9 cellular contexts compared by ENCODE assay signal in genomic region chr20:44576297-44576696, GRCh38. TPM values are rescaled to one million over a fixed set of nuclear protein-coding genes. Genes with fewer than 3 reads are reported as not detected.
DNase-seq lines count a peak whose midpoint lies in the region; ATAC-seq, FAIRE-seq and TF ChIP-seq lines count a peak whose summit lies in the region.
"Had no signal": no experiment of that assay in that cellular context is flagged by ENCODE, and none has a peak within 500 bp of the region (broad histone marks: within the 10 kb centered on the region; RNA-seq: fewer than 3 reads in every experiment).

No MANE protein-coding gene starts in this region.

- H3K9me3 Mint-ChIP-seq in activated CD4-positive, alpha-beta memory T cell treated with anti-CD3 and anti-CD28 coated beads for 36 hours = no peaks in the 10 kb centered on the region
- H3K9me3 Mint-ChIP-seq in activated CD4-positive, alpha-beta memory T cell treated with anti-CD3 and anti-CD28 coated beads, Interleukin-2, amount 10 ng/mL, durations not matched to agents 7 days and 5 days = no peaks in the 10 kb centered on the region
- H3K9me3 Mint-ChIP-seq: activated naive CD8-positive, alpha-beta T cell treated with anti-CD3 and anti-CD28 coated beads, Interleukin-2, amount 10 ng/mL, durations not matched to agents 7 days and 5 days had no signal

- H3K9me3 ChIP-seq in RWPE2 (ENCODE audit: severe bottlenecking) (no peaks in the 10 kb centered on the region), thyroid gland (no peaks in the 10 kb centered on the region)

- no peaks in the 10 kb centered on the region for H3K36me3 Mint-ChIP-seq in activated CD4-positive, alpha-beta memory T cell treated with anti-CD3 and anti-CD28 coated beads for 36 hours
- no peaks in the 10 kb centered on the region for H3K36me3 Mint-ChIP-seq in activated CD4-positive, alpha-beta memory T cell treated with anti-CD3 and anti-CD28 coated beads, Interleukin-2, amount 10 ng/mL, durations not matched to agents 7 days and 5 days (ENCODE audit: low read depth)
- H3K36me3 Mint-ChIP-seq: activated naive CD8-positive, alpha-beta T cell treated with anti-CD3 and anti-CD28 coated beads, Interleukin-2, amount 10 ng/mL, durations not matched to agents 7 days and 5 days had no signal

- no peaks in the 10 kb centered on the region for H3K27me3 Mint-ChIP-seq in activated CD4-positive, alpha-beta memory T cell treated with anti-CD3 and anti-CD28 coated beads for 36 hours
- peaks cover 1% of the 10 kb centered on the region for H3K27me3 Mint-ChIP-seq in activated CD4-positive, alpha-beta memory T cell treated with anti-CD3 and anti-CD28 coated beads, Interleukin-2, amount 10 ng/mL, durations not matched to agents 7 days and 5 days
- H3K27me3 Mint-ChIP-seq: activated naive CD8-positive, alpha-beta T cell treated with anti-CD3 and anti-CD28 coated beads, Interleukin-2, amount 10 ng/mL, durations not matched to agents 7 days and 5 days had no signal

- CTCF ChIA-PET in activated CD4-positive, alpha-beta memory T cell treated with anti-CD3 and anti-CD28 coated beads for 36 hours (lab: Charles Lee) = interaction anchor here (0.6 to 3.0 kb wide), 5 partner anchors 10 to 874 kb away, joined by 3 to 15 read pairs (median 5); no protein-coding TSS in a partner anchor
- CTCF ChIA-PET in activated CD4-positive, alpha-beta memory T cell treated with anti-CD3 and anti-CD28 coated beads, Interleukin-2, amount 10 ng/mL, durations not matched to agents 7 days and 5 days (lab: Charles Lee) = interaction anchor here (0.9 to 1.0 kb wide), 2 partner anchors 19 to 361 kb away, joined by 3 read pairs; no protein-coding TSS in a partner anchor

- H3K4me1 Mint-ChIP-seq in activated CD4-positive, alpha-beta memory T cell treated with anti-CD3 and anti-CD28 coated beads for 36 hours (ENCODE audit: low read depth) = peaks cover 15% of the 10 kb centered on the region
- H3K4me1 Mint-ChIP-seq in activated CD4-positive, alpha-beta memory T cell treated with anti-CD3 and anti-CD28 coated beads, Interleukin-2, amount 10 ng/mL, durations not matched to agents 7 days and 5 days = peaks cover 28% of the 10 kb centered on the region

- H3K4me3 ChIP-seq in RWPE2 (ENCODE audit: severe bottlenecking) (no peak overlapping the region), thyroid gland (replicated peaks in 1 of 3) (no peak overlapping the region)

- no peaks in the 10 kb centered on the region for H3K36me3 ChIP-seq in RWPE2 (ENCODE audit: low read depth)
- H3K36me3 ChIP-seq in thyroid gland = no peaks in the 10 kb centered on the region

- H3K27ac ChIP-seq in RWPE2 (ENCODE audit: poor library complexity, severe bottlenecking) (no peak overlapping the region), foreskin keratinocyte (peak overlapping the region; percentile 70), thyroid gland (peak overlapping the region in 2 of 3 donors; percentile 34 to 37)

- H3K4me1 ChIP-seq in RWPE2 (ENCODE audit: insufficient read depth, poor library complexity, severe bottlenecking) (peaks cover 30% of the 10 kb centered on the region), foreskin keratinocyte (peaks cover 27% of the 10 kb centered on the region), thyroid gland (peaks cover 17 to 53% of the 10 kb centered on the region in 2 donors)

- TF ChIP-seq POLR2A in thyroid gland (IDR thresholded peaks at IDR 0.05) = no peak

- no peaks in the 10 kb centered on the region for H3K27me3 ChIP-seq in RWPE2 (ENCODE audit: insufficient read depth, poor library complexity, severe bottlenecking)
- H3K27me3 ChIP-seq in foreskin keratinocyte = no peaks in the 10 kb centered on the region
- H3K27me3 ChIP-seq in thyroid gland = no peaks in the 10 kb centered on the region

- peak; percentile 16 for DNase-seq in activated CD4-positive, alpha-beta memory T cell treated with anti-CD3 and anti-CD28 coated beads for 36 hours
- DNase-seq in activated CD4-positive, alpha-beta memory T cell treated with anti-CD3 and anti-CD28 coated beads, Interleukin-2, amount 10 ng/mL, durations not matched to agents 7 days and 5 days = no peak
- no peak for DNase-seq in RWPE2 (ENCODE audit: low spot score)
- peak in 1 of 2 donors; percentile 33 for DNase-seq in foreskin keratinocyte
- no peak for DNase-seq in thyroid gland
- DNase-seq in frontal cortex (ENCODE audit: low spot score in 2 of 2) = no peak
- no peak for DNase-seq in C1 segment of cervical spinal cord (lab: John Stamatoyannopoulos, UW)
- DNase-seq: activated naive CD8-positive, alpha-beta T cell treated with anti-CD3 and anti-CD28 coated beads, Interleukin-2, amount 10 ng/mL, durations not matched to agents 7 days and 5 days had no signal

- POLR2A ChIA-PET in activated CD4-positive, alpha-beta memory T cell treated with anti-CD3 and anti-CD28 coated beads for 36 hours (lab: Charles Lee) = no interaction called here
- POLR2A ChIA-PET in activated CD4-positive, alpha-beta memory T cell treated with anti-CD3 and anti-CD28 coated beads, Interleukin-2, amount 10 ng/mL, durations not matched to agents 7 days and 5 days (lab: Charles Lee) = interaction anchor here (1.5 kb wide), 1 partner anchor 55 kb away, joined by 6 read pairs; the partner anchor contains the start of gene SERINC3

- H3K4me3 Mint-ChIP-seq in activated CD4-positive, alpha-beta memory T cell treated with anti-CD3 and anti-CD28 coated beads for 36 hours = no peak overlapping the region
- H3K4me3 Mint-ChIP-seq in activated CD4-positive, alpha-beta memory T cell treated with anti-CD3 and anti-CD28 coated beads, Interleukin-2, amount 10 ng/mL, durations not matched to agents 7 days and 5 days = no peak overlapping the region
- H3K4me3 Mint-ChIP-seq: activated naive CD8-positive, alpha-beta T cell treated with anti-CD3 and anti-CD28 coated beads, Interleukin-2, amount 10 ng/mL, durations not matched to agents 7 days and 5 days had no signal

- intact Hi-C loops in activated CD4-positive, alpha-beta memory T cell treated with anti-CD3 and anti-CD28 coated beads for 36 hours (cut with micrococcal nuclease) = loop anchor here (2.0 kb wide), 1 partner anchor 23 kb away; no protein-coding TSS in a partner anchor
- intact Hi-C loops in thyroid gland (cut with DNase I) = no loop called here

- H3K27ac Mint-ChIP-seq in activated CD4-positive, alpha-beta memory T cell treated with anti-CD3 and anti-CD28 coated beads for 36 hours = no peak overlapping the region
- no peak overlapping the region for H3K27ac Mint-ChIP-seq in activated CD4-positive, alpha-beta memory T cell treated with anti-CD3 and anti-CD28 coated beads, Interleukin-2, amount 10 ng/mL, durations not matched to agents 7 days and 5 days
- H3K27ac Mint-ChIP-seq: activated naive CD8-positive, alpha-beta T cell treated with anti-CD3 and anti-CD28 coated beads, Interleukin-2, amount 10 ng/mL, durations not matched to agents 7 days and 5 days had no signal

- FAIRE-seq in frontal cortex (lab: Jason Lieb, UNC) = no peak

- TF ChIP-seq CTCF in RWPE2 (IDR thresholded peaks at IDR 0.05; ENCODE audit: poor library complexity, severe bottlenecking) (peak; percentile 38), foreskin keratinocyte (conservative IDR thresholded peaks at IDR 0.05) (peak; percentile 57), thyroid gland (IDR thresholded peaks at IDR 0.05) (peak in 1 of 6 experiments; percentile 4)

- ATAC-seq in RWPE2 (ENCODE audit: low read depth) (no peak), foreskin keratinocyte (no peak), HG03097 (IDR thresholded peaks at IDR 0.05; ENCODE audit: low FRiP score, unreplicated experiment) (no peak)

- WGBS in thyroid gland, 2 donors = 63 to 72% methylated on average over 3 of the region's 3 CpGs

RNA-seq across cellular contexts. Expression of gene PKIG, which starts 6.1 kb away (rescaled TPM):
- total RNA-seq in activated CD4-positive, alpha-beta memory T cell treated with anti-CD3 and anti-CD28 coated beads for 36 hours = 1 to 10 TPM; 2.9 to 4.1 TPM
- total RNA-seq in activated CD4-positive, alpha-beta memory T cell treated with anti-CD3 and anti-CD28 coated beads, Interleukin-2, amount 10 ng/mL, durations not matched to agents 7 days and 5 days = 1 to 10 TPM; 1.1 to 1.6 TPM
- total RNA-seq in foreskin keratinocyte = 19.9 and 20.7 TPM in 2 replicates
- polyA plus RNA-seq in foreskin keratinocyte = 23.5 and 25.4 TPM in 2 replicates
- total RNA-seq in thyroid gland = 100 to 1,000 TPM; 108 to 145 (median 111) TPM
- 32.2 TPM for total RNA-seq in frontal cortex

RNA-seq across cellular contexts. Expression of gene SERINC3, which starts 54.4 kb away (rescaled TPM):
- total RNA-seq in activated CD4-positive, alpha-beta memory T cell treated with anti-CD3 and anti-CD28 coated beads for 36 hours = 10 to 100 TPM; 57.3 to 58.6 TPM
- total RNA-seq in activated CD4-positive, alpha-beta memory T cell treated with anti-CD3 and anti-CD28 coated beads, Interleukin-2, amount 10 ng/mL, durations not matched to agents 7 days and 5 days = 10 to 100 TPM; 90.8 to 93.3 TPM
- total RNA-seq in foreskin keratinocyte (54.8 and 69.2 TPM in 2 replicates), thyroid gland (100 to 1,000 TPM; 113 to 140 (median 137) TPM), frontal cortex (89.7 TPM)
- polyA plus RNA-seq in foreskin keratinocyte = 26.3 and 27.6 TPM in 2 replicates
